In the genomic region with DNA sequence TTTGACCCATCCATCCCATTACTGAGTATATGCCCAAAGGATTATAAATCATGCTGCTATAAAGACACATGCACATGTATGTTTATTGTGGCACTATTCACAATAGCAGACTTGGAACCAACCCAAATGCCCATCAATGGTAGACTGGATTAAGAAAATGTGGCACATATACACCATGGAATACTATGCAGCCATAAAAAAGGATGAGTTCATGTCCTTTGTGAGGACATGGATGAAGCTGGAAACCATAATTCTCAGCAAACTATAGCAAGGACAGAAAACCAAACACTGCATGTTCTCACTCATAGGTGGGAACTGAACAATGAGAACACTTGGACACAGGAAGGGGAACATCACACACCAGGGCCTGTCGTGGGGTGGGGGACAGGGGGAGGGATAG, we compare ENCODE assay signal across 16 cellular contexts. TPM values are rescaled to one million over a fixed set of nuclear protein-coding genes. Genes with fewer than 3 reads are reported as not detected.
"Had no signal": no experiment of that assay in that cellular context is flagged by ENCODE, and none has a peak within 500 bp of the region (broad histone marks: within the 10 kb centered on the region; RNA-seq: fewer than 3 reads in every experiment).

No MANE protein-coding gene starts in this region.

RNA-seq across cellular contexts. Expression of gene TM4SF18, which starts 4.0 kb away (rescaled TPM):
- total RNA-seq: activated B cell treated with CpG ODN at 0.5 μM for 24 hours; activated CD4-positive, alpha-beta memory T cell treated with anti-CD3 and anti-CD28 coated beads for 36 hours; activated CD4-positive, alpha-beta T cell treated with anti-CD3 and anti-CD28 coated beads, Interleukin-2, amount 10 ng/mL, durations not matched to agents 24 days and 14 days; activated CD8-positive, alpha-beta memory T cell treated with anti-CD3 and anti-CD28 coated beads for 36 hours; activated CD8-positive, alpha-beta T cell treated with anti-CD3 and anti-CD28 coated beads for 36 hours; activated naive CD4-positive, alpha-beta T cell treated with anti-CD3 and anti-CD28 coated beads for 36 hours; activated naive CD4-positive, alpha-beta T cell treated with anti-CD3 and anti-CD28 coated beads, Interleukin-2, amount 50 U/mL, for 72 hours; activated naive CD8-positive, alpha-beta T cell treated with anti-CD3 and anti-CD28 coated beads for 36 hours; activated T-cell treated with anti-CD3 and anti-CD28 coated beads, Interleukin-2, amount 50 U/mL, for 4 hours; activated T-cell treated with anti-CD3 and anti-CD28 coated beads, Interleukin-2, amount 50 U/mL, for 72 hours; activated T-helper 1 cell treated with anti-CD3 and anti-CD28 coated beads, Interleukin-12 subunit alpha, Interleukin-12 subunit beta, Interleukin-2, Interleukin-4 antibody, amounts not matched to agents 30 ng/mL and 10 ng/mL and 1 ng/mL, durations not matched to agents 14 hours and 24 hours and 36 hours; activated T-helper 17 cell treated with anti-CD3 and anti-CD28 coated beads, Interleukin-2, amount 50 U/mL, for 72 hours; T-cell; T-helper 1 cell treated with Interleukin-12 subunit alpha and Interleukin-12 subunit beta and Interleukin-4 antibody, amounts not matched to agents 30 ng/mL and 1 ng/mL, for 36 hours; T-helper 17 cell; T-helper 2 cell treated with Interferon-gamma antibody and Interleukin-4, amounts not matched to agents 100 ng/mL and 5 ng/mL, for 36 hours had no signal

RNA-seq across cellular contexts. Expression of gene TM4SF1, which starts 40.0 kb away (rescaled TPM):
- total RNA-seq: activated B cell treated with CpG ODN at 0.5 μM for 24 hours; activated CD8-positive, alpha-beta memory T cell treated with anti-CD3 and anti-CD28 coated beads for 36 hours; activated CD8-positive, alpha-beta T cell treated with anti-CD3 and anti-CD28 coated beads for 36 hours; activated naive CD4-positive, alpha-beta T cell treated with anti-CD3 and anti-CD28 coated beads for 36 hours; activated naive CD4-positive, alpha-beta T cell treated with anti-CD3 and anti-CD28 coated beads, Interleukin-2, amount 50 U/mL, for 72 hours; activated naive CD8-positive, alpha-beta T cell treated with anti-CD3 and anti-CD28 coated beads for 36 hours; T-helper 2 cell treated with Interferon-gamma antibody and Interleukin-4, amounts not matched to agents 100 ng/mL and 5 ng/mL, for 36 hours had no signal
